ENCODE assay signal across 15 cellular contexts in genomic region chr10:128174581-128175559, GRCh38. TPM values are rescaled to one million over a fixed set of nuclear protein-coding genes. Genes with fewer than 3 reads are reported as not detected.
A peak's percentile ranks its signal among the peaks of the same experiment; 100 is the strongest.
DNase-seq lines count a peak whose midpoint lies in the region; ATAC-seq and TF ChIP-seq lines count a peak whose summit lies in the region.
"Had no signal": no experiment of that assay in that cellular context is flagged by ENCODE, and none has a peak within 500 bp of the region (broad histone marks: within the 10 kb centered on the region; RNA-seq: fewer than 3 reads in every experiment).

No MANE protein-coding gene starts in this region.

- TF ChIP-seq RAD21 in liver (IDR thresholded peaks at IDR 0.05) = no peak

- DNase-seq in NCI-H2171 treated with DMSO at 0.1 percent for 48 hours (lab: John Stamatoyannopoulos, UW) (peak; percentile 47), NCI-H2171 (lab: John Stamatoyannopoulos, UW) (no peak), WTC11 (ENCODE audit: low spot score) (no peak)
- DNase-seq: 8988T; ACHN; CD4-positive, CD25-positive, alpha-beta regulatory T cell; DMS53; GOT3; H9 had no signal

- H3K9ac ChIP-seq in liver (ENCODE audit: low read depth in 1 of 2, low read length in 2 of 2) = no peak overlapping the region
- H3K9ac ChIP-seq: BLaER1 treated with 17β-estradiol and CSF1 and Interleukin-3, amounts not matched to agents 10 nM and 100 nM had no signal

- WGBS in liver = 71% methylated on average over 4 of the region's 4 CpGs

- H3K4me1 ChIP-seq in liver (ENCODE audit: control insufficient read depth in 4 of 4, insufficient read depth in 4 of 4, low read length in 3 of 4) = peaks cover 0 to 8% (median 3%) of the 10 kb centered on the region in 4 donors

- no peaks in the 10 kb centered on the region for H3K27me3 ChIP-seq in liver (ENCODE audit: control insufficient read depth in 4 of 4, insufficient read depth in 4 of 4, low read length in 3 of 4)
- H3K27me3 ChIP-seq: BLaER1 treated with 17β-estradiol and CSF1 and Interleukin-3, amounts not matched to agents 10 nM and 100 nM had no signal

- H3K27me3 Mint-ChIP-seq in WTC11 (ENCODE audit: low read depth) = no peaks in the 10 kb centered on the region

- peaks cover 40% of the 10 kb centered on the region for H3K36me3 Mint-ChIP-seq in WTC11
- H3K36me3 Mint-ChIP-seq: CD4-positive, CD25-positive, alpha-beta regulatory T cell had no signal

- H3K4me3 Mint-ChIP-seq in WTC11 = no peak overlapping the region
- H3K4me3 Mint-ChIP-seq: CD4-positive, CD25-positive, alpha-beta regulatory T cell; H9 had no signal

- peaks cover 59% of the 10 kb centered on the region for H3K9me3 Mint-ChIP-seq in WTC11

- no peaks in the 10 kb centered on the region for H3K36me3 ChIP-seq in liver (ENCODE audit: control insufficient read depth in 4 of 4, insufficient read depth in 3 of 4, low read depth in 1 of 4, low read length in 3 of 4)

- no peak overlapping the region for H3K27ac Mint-ChIP-seq in WTC11
- H3K27ac Mint-ChIP-seq: CD4-positive, CD25-positive, alpha-beta regulatory T cell; H9 had no signal

- H3K9me3 ChIP-seq in liver (ENCODE audit: control insufficient read depth in 4 of 4, low read length in 3 of 4) = peaks cover 0 to 4% (median 0%) of the 10 kb centered on the region in 4 donors

- TF ChIP-seq CTCF in WTC11 (IDR thresholded peaks at IDR 0.05) (no peak), liver (IDR thresholded peaks at IDR 0.05; ENCODE audit: low read depth, low read length, missing input control) (no peak)

- CTCF ChIA-PET in WTC11 (lab: Charles Lee) = no interaction called here

- no peak overlapping the region for H3K27ac ChIP-seq in liver (ENCODE audit: low read depth in 1 of 2, low read length in 2 of 2)
- H3K27ac ChIP-seq: BLaER1 treated with 17β-estradiol and CSF1 and Interleukin-3, amounts not matched to agents 10 nM and 100 nM had no signal

- H3K4me3 ChIP-seq in liver (ENCODE audit: low read depth in 1 of 3, low read length in 3 of 3) = no peak overlapping the region
- H3K4me3 ChIP-seq: GM12878 had no signal

- H3K4me1 Mint-ChIP-seq in WTC11 = peaks cover 13% of the 10 kb centered on the region

- ATAC-seq in WTC11 = no peak
- no peak for ATAC-seq in esophagus mucosa
- no peak for ATAC-seq in GM18498 (IDR thresholded peaks at IDR 0.05; ENCODE audit: unreplicated experiment)
- ATAC-seq in HG02798 (IDR thresholded peaks at IDR 0.05; ENCODE audit: poor library complexity, unreplicated experiment) = no peak
- ATAC-seq: GM12878 had no signal

- POLR2A ChIA-PET in WTC11 (lab: Charles Lee) = interaction anchor here (0.6 kb wide), 1 partner anchor 15 kb away, joined by 4 read pairs; no protein-coding TSS in a partner anchor

TF ChIP-seq in WTC11, 78 proteins besides CTCF, POLR2A, EP300 and RAD21:
- TF ChIP-seq MYBL2 (CRISPR knock-in tag; IDR thresholded peaks at IDR 0.05) (no peak), ZNF416 (CRISPR knock-in tag; IDR thresholded peaks at IDR 0.05) (peak; percentile 99)

TF ChIP-seq in liver, 16 proteins besides CTCF, POLR2A, EP300 and RAD21:
- no peak for TF ChIP-seq FOXA1 (IDR thresholded peaks at IDR 0.05)
- no peak for TF ChIP-seq YY1 (IDR thresholded peaks at IDR 0.05)
- TF ChIP-seq SP1 (IDR thresholded peaks at IDR 0.05) = peak; percentile 31
- TF ChIP-seq HNF4A (conservative IDR thresholded peaks at IDR 0.05) = peak; percentile 24 to 66
- no peak for TF ChIP-seq FOXA2 (IDR thresholded peaks at IDR 0.05)

RNA-seq across cellular contexts. Expression of gene MKI67, which starts 48.6 kb away (rescaled TPM):
- total RNA-seq in WTC11 (2021) (93.6 to 118 TPM (median 96.5 TPM) in 3 replicates), liver (10 to 100 TPM in 1 of 2 donors, under 1 TPM in 1; 0.25 to 54.5 TPM), esophagus mucosa (51.7 TPM)
- 1 to 10 TPM in 1 of 2 donors, under 1 TPM in 1; 0.50 to 1.6 TPM for polyA plus RNA-seq in liver
